Comparison of ENCODE assay signal across 8 cellular contexts in the genomic region with DNA sequence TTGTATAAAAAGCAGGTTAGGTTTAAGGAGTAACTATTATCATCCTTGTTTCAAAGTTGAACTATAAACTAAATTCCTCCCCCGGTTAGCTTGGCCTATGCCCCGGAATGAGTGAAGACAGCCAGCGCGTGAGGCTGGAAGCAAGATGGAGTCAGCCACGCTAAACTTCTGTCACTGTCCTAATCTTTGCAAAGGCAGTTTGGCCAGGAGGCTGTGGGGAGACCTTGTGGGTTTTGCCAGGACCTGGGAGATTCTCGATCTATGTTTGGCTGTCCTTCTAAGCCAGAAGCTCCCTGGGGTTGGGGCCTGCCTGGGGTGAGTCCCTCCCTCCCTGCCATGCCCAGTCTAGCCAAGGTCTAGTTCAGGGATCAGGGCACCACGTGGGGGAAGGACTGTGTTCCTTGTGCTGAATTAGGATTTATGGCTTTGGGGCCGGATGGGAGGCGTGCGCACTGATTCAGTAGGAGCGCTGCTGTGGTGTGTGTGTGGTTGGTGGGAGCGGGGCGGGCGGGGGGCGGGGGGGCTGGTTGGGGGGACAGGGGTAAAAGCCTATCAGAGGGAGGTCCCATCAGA. TPM values are rescaled to one million over a fixed set of nuclear protein-coding genes. Genes with fewer than 3 reads are reported as not detected.
A peak's percentile ranks its signal among the peaks of the same experiment; 100 is the strongest.
DNase-seq lines count a peak whose midpoint lies in the region; ATAC-seq, FAIRE-seq and TF ChIP-seq lines count a peak whose summit lies in the region.

No MANE protein-coding gene starts in this region.

- ATAC-seq in natural killer cell, result no peak
- ATAC-seq in GM18517 (IDR thresholded peaks at IDR 0.05; ENCODE audit: unreplicated experiment), result no peak
- ATAC-seq in HG03045 (IDR thresholded peaks at IDR 0.05; ENCODE audit: unreplicated experiment), result no peak

- peak overlapping the region; percentile 68 for H4K5ac ChIP-seq in H1 (ENCODE audit: insufficient read length, low read depth, low read length)

- H3K4me2 ChIP-seq in H1 (ENCODE audit: insufficient read depth in 1 of 2, low read depth in 2 of 2, low read length in 2 of 2), result peak overlapping the region; percentile 67 to 68; a peak in 3 of 4 replicates

- H2AFZ ChIP-seq in H1 (ENCODE audit: low read length), result no peak overlapping the region

- intact Hi-C loops in natural killer cell (cut with micrococcal nuclease), result no loop called here

- no peak overlapping the region; the same call in 1 of the 2 replicates for H3K18ac ChIP-seq in H1 (ENCODE audit: extremely low read depth, low read length)

- no peak overlapping the region for H3K27ac Mint-ChIP-seq in natural killer cell

- peaks cover 7 to 8% of the 10 kb centered on the region in 2 donors for H3K4me1 Mint-ChIP-seq in natural killer cell

- H2BK120ac ChIP-seq in H1 (replicated peaks; ENCODE audit: low read depth, low read length), result no peak overlapping the region

- TF ChIP-seq RAD21 in H1 (IDR thresholded peaks at IDR 0.05 in 1 of 2, conservative IDR thresholded peaks at IDR 0.05 in 1 of 2; ENCODE audit: low read depth in 2 of 2, low read length in 2 of 2), result no peak

- peaks cover 4 to 9% of the 10 kb centered on the region in 2 experiments for H4K20me1 ChIP-seq in H1 (replicated peaks in 1 of 2; ENCODE audit: control insufficient read depth in 1 of 2, insufficient read depth in 2 of 2, low read length in 2 of 2)

- peak overlapping the region; percentile 58 for H4K91ac ChIP-seq in H1 (replicated peaks; ENCODE audit: insufficient read length, low read length)

- H3K79me2 ChIP-seq in H1 (ENCODE audit: control insufficient read depth in 1 of 2, insufficient read depth in 2 of 2, low read length in 2 of 2), result peaks cover 3 to 32% of the 10 kb centered on the region in 2 experiments; a peak in 3 of 4 replicates

- peak overlapping the region; percentile 30; the same call in 1 of the 2 replicates for H2BK12ac ChIP-seq in H1 (ENCODE audit: low read depth, low read length)

- no peak overlapping the region for H3K56ac ChIP-seq in H1 (replicated peaks; ENCODE audit: insufficient read length, low read depth, low read length)

- TF ChIP-seq POLR2A in H1 (IDR thresholded peaks at IDR 0.05; ENCODE audit: control extremely low read depth in 1 of 2, low read depth in 2 of 2, low read length in 2 of 2), result no peak

- POLR2A ChIA-PET in H1 (lab: Charles Lee; ENCODE audit: partially characterized antibody), result interaction anchor here (1.2 to 1.4 kb wide), 2 partner anchors 10 to 12 kb away, joined by 4 read pairs; no protein-coding TSS in a partner anchor

- H3K4me3 Mint-ChIP-seq in natural killer cell, result peak overlapping the region; percentile 61

- no peaks in the 10 kb centered on the region for H3K27me3 ChIP-seq in H1 (replicated peaks in 1 of 4; ENCODE audit: control insufficient read depth in 3 of 4, extremely low read depth in 1 of 4, insufficient read depth in 3 of 4, low read length in 3 of 4)

- H2BK20ac ChIP-seq in H1 (ENCODE audit: low read length), result no peak overlapping the region

- peak overlapping the region; percentile 76; the same call in 1 of the 2 replicates for H2BK15ac ChIP-seq in H1 (ENCODE audit: low read length)

- no peak overlapping the region for H2AK5ac ChIP-seq in H1 (ENCODE audit: low read depth, low read length)

- H3K4me3 ChIP-seq in WI38 (ENCODE audit: low read depth, low read length) (peak overlapping the region; percentile 74), H1 (ENCODE audit: extremely low read depth in 1 of 4, insufficient read depth in 2 of 4, low read depth in 3 of 4, low read length in 4 of 4) (peak overlapping the region; percentile 31 to 82 (median 50); a peak in 6 of 8 replicates)

- no peaks in the 10 kb centered on the region; a peak in 1 of 8 replicates for H3K36me3 ChIP-seq in H1 (ENCODE audit: control insufficient read depth in 2 of 4, insufficient read depth in 4 of 4, low read length in 3 of 4)

- H3K79me1 ChIP-seq in H1 (ENCODE audit: low read depth, low read length), result peaks cover 14% of the 10 kb centered on the region

- FAIRE-seq in H1 (lab: Jason Lieb, UNC), result no peak

- H3K27me3 Mint-ChIP-seq in natural killer cell (ENCODE audit: low read depth in 2 of 2), result peaks cover 8 to 27% of the 10 kb centered on the region in 2 donors

- peak; percentile 79 for DNase-seq in HK-2 (ENCODE audit: unreplicated experiment)
- no peak for DNase-seq in H1 (ENCODE audit: low read depth in 1 of 2, low spot score in 2 of 2)
- DNase-seq in natural killer cell, result no peak
- no peak for DNase-seq in NCI-H2029 treated with DMSO at 0.1 percent for 48 hours (lab: John Stamatoyannopoulos, UW)
- DNase-seq in KG1 (lab: John Stamatoyannopoulos, UW), result no peak

- H3K9me3 Mint-ChIP-seq in natural killer cell, result no peaks in the 10 kb centered on the region

- H3K4me1 ChIP-seq in H1 (replicated peaks in 1 of 4; ENCODE audit: control insufficient read depth in 3 of 4, insufficient read depth in 4 of 4, low read length in 3 of 4), result peaks cover 0 to 12% (median 8%) of the 10 kb centered on the region in 4 experiments; a peak in 6 of 7 replicates

- H3K27ac ChIP-seq in H1 (ENCODE audit: low read depth, low read length), result no peak overlapping the region

- H3K23ac ChIP-seq in H1 (ENCODE audit: insufficient read length), result no peak overlapping the region

- no peaks in the 10 kb centered on the region for H3K36me3 Mint-ChIP-seq in natural killer cell

- no peak overlapping the region for H3K4ac ChIP-seq in H1 (replicated peaks; ENCODE audit: insufficient read length, low read depth, low read length)

- no peak overlapping the region for H3K14ac ChIP-seq in H1 (ENCODE audit: insufficient read length)

- WGBS in H1 (ENCODE audit: extremely low coverage in 1 of 2, insufficient coverage in 1 of 2, insufficient read length in 1 of 2, insufficient replicate concordance in 2 of 2, low coverage in 1 of 2, low lambda C conversion rate in 2 of 2, missing lambda C conversion rate in 1 of 2), 2 experiments, result 86% methylated on average over 11 of the region's 15 CpGs; no CpG with 5 or more reads in 1 of the 2 experiments

- peak overlapping the region; percentile 27; the same call in 1 of the 2 replicates for H2BK5ac ChIP-seq in H1 (ENCODE audit: low read depth, low read length)

- H3K23me2 ChIP-seq in H1 (ENCODE audit: low read depth, low read length), result peaks cover 4% of the 10 kb centered on the region; the same call in 1 of the 2 replicates

- H3K9ac ChIP-seq in H1 (replicated peaks in 1 of 4; ENCODE audit: extremely low read depth in 1 of 4, low read depth in 3 of 4, low read length in 3 of 4), result no peak overlapping the region; a peak in 2 of 7 replicates

- TF ChIP-seq CTCF in WI38 (IDR thresholded peaks at IDR 0.05; ENCODE audit: low read depth, low read length) (no peak), H1 (IDR thresholded peaks at IDR 0.05; ENCODE audit: control extremely low read depth in 1 of 3, insufficient read depth in 1 of 3, low read depth in 1 of 3, low read length in 3 of 3) (no peak), natural killer cell (IDR thresholded peaks at IDR 0.05) (no peak)

- H3K9me3 ChIP-seq in H1 (ENCODE audit: insufficient read depth in 2 of 2, low read depth in 1 of 2, low read length in 1 of 2), result no peaks in the 10 kb centered on the region

- TF ChIP-seq EP300 in H1 (IDR thresholded peaks at IDR 0.05; ENCODE audit: borderline replicate concordance in 1 of 2, low read depth in 2 of 2, low read length in 2 of 2), result no peak

- CTCF ChIA-PET in H1 (lab: Charles Lee; ENCODE audit: partially characterized antibody), result interaction anchor here (0.8 to 3.7 kb wide), 2 partner anchors 11 to 47 kb away, joined by 3 to 19 read pairs; no protein-coding TSS in a partner anchor

- peak overlapping the region; percentile 94; the same call in 1 of the 2 replicates for H4K8ac ChIP-seq in H1 (ENCODE audit: extremely low read depth, insufficient read depth, low read length)

TF ChIP-seq in H1, 55 proteins besides CTCF, POLR2A, EP300 and RAD21:
- TF ChIP-seq TAF1 (IDR thresholded peaks at IDR 0.05; ENCODE audit: low read depth, low read length) (0 out of 2 replicates have a peak, but pooled peaks have one; percentile 14), CEBPB (IDR thresholded peaks at IDR 0.05; ENCODE audit: low read depth, low read length) (no peak)

RNA-seq across cellular contexts. Expression of a gene that starts 0.9 kb away (rescaled TPM):
- 45.4 and 46.5 TPM in 2 replicates for total RNA-seq in H1 (2021; fragmentation: NEBNext Ultra II Directional; extraction: Animal tissue kit (Norgen Biotek cat#: 25700))
- polyA plus RNA-seq in H1 (2011; rRNA removed), result 27.4 and 34.9 TPM in 2 replicates
- 25.8 TPM for polyA plus RNA-seq in H1 (2011; cell fraction: cytosol; rRNA removed)
- polyA plus RNA-seq in H1 (2011; cell fraction: nucleus; rRNA removed), result 57.6 TPM
- 40.0 to 48.4 TPM (median 43.5 TPM) in 4 replicates for polyA plus RNA-seq in H1 (2012, experiment 1 of 2)
- 25.8 TPM for polyA plus RNA-seq in H1 (2012, experiment 2 of 2)
- polyA plus RNA-seq in H1 (2013, experiment 1 of 2), result 40.2 TPM
- polyA plus RNA-seq in H1 (2013, experiment 2 of 2), result 35.9 TPM
- 23.6 and 31.2 TPM in 2 replicates for polyA minus RNA-seq in H1 (2011; rRNA and poly(A)+ RNA removed)
- 26.9 TPM for polyA minus RNA-seq in H1 (2011; cell fraction: cytosol; rRNA and poly(A)+ RNA removed)
- polyA minus RNA-seq in H1 (2011; cell fraction: nucleus; rRNA and poly(A)+ RNA removed), result 27.7 TPM
- not detected for total RNA-seq in natural killer cell

Comparison
In these comparisons a context has a peak if more than half of its experiments do, and no peak if none do; other contexts are left out.
1. RNA of a gene that starts 0.9 kb away (total RNA-seq): 45.4 to 46.5 TPM in H1; not detected in natural killer cell; every median in the first group is over 10 times any median in the second.